In genomic region chr19:33676999-33677665, GRCh38 we compare ENCODE assay signal across 1 cellular context.
TF ChIP-seq lines count a peak whose summit lies in the region.

No MANE protein-coding gene starts in this region.

TF ChIP-seq in HEK293, 187 proteins besides CTCF, POLR2A, EP300 and RAD21 (continued from another document):
- TF ChIP-seq ZNF133 (tag by site-specific recombination; IDR thresholded peaks at IDR 0.05) (no peak), ZNF692 (tag by site-specific recombination; IDR thresholded peaks at IDR 0.05) (peak; percentile 74), ZBTB48 (tag by site-specific recombination; IDR thresholded peaks at IDR 0.05) (peak; percentile 69), PRDM10 (tag by site-specific recombination; IDR thresholded peaks at IDR 0.05) (no peak), MEIS1 (CRISPR knock-in tag; IDR thresholded peaks at IDR 0.05; ENCODE audit: borderline replicate concordance) (no peak), ZBTB17 (tag by site-specific recombination; IDR thresholded peaks at IDR 0.05) (0 out of 2 replicates have a peak, but pooled peaks have one; percentile 38), ZNF600 (tag by site-specific recombination; IDR thresholded peaks at IDR 0.05) (no peak), ZNF138 (tag by site-specific recombination; IDR thresholded peaks at IDR 0.05; ENCODE audit: borderline replicate concordance) (no peak), ZNF37A (tag by site-specific recombination; IDR thresholded peaks at IDR 0.05) (no peak), ZNF362 (tag by site-specific recombination; IDR thresholded peaks at IDR 0.05) (no peak), ZNF560 (tag by site-specific recombination; IDR thresholded peaks at IDR 0.05; ENCODE audit: borderline replicate concordance) (no peak), ZFP69B (tag by site-specific recombination; IDR thresholded peaks at IDR 0.05) (peak; percentile 62; the same call in 1 of the 2 replicates), RBAK (tag by site-specific recombination; IDR thresholded peaks at IDR 0.05) (no peak), ZSCAN4 (tag by site-specific recombination; IDR thresholded peaks at IDR 0.05) (no peak), ZNF404 (tag by site-specific recombination; IDR thresholded peaks at IDR 0.05) (no peak), HOXD13 (CRISPR knock-in tag; IDR thresholded peaks at IDR 0.05; ENCODE audit: borderline replicate concordance) (no peak), ZIC2 (tag by site-specific recombination; IDR thresholded peaks at IDR 0.05) (peak; percentile 94)
